27 cellular contexts compared by ENCODE assay signal in genomic region chr2:186716004-186716403, GRCh38.
"Had no signal": no experiment of that assay in that cellular context is flagged by ENCODE, and none has a peak within 500 bp of the region (broad histone marks: within the 10 kb centered on the region; RNA-seq: fewer than 3 reads in every experiment).

No MANE protein-coding gene starts in this region.

- H3K27me3 ChIP-seq: colonic mucosa, esophagus squamous epithelium, gastrocnemius medialis, heart right ventricle, left lung had no signal

- H3K4me3 Mint-ChIP-seq: dendritic cell treated with granulocyte-macrophage colony-stimulating factor and Interleukin-4, amounts not matched to agents 40 ng/mL and 50 ng/mL, for 4 days; effector memory CD8-positive, alpha-beta T cell; endodermal cell; mesothelial cell of epicardium; naive thymus-derived CD4-positive, alpha-beta T cell had no signal

- H3K27me3 Mint-ChIP-seq: dendritic cell treated with granulocyte-macrophage colony-stimulating factor and Interleukin-4, amounts not matched to agents 40 ng/mL and 50 ng/mL, for 4 days had no signal

- H3K4me3 ChIP-seq: colonic mucosa, esophagus squamous epithelium, gastrocnemius medialis, heart right ventricle, left lung, lower lobe of right lung had no signal

- H3K27ac ChIP-seq: colonic mucosa, epithelial cell of prostate, esophagus squamous epithelium, gastrocnemius medialis, heart right ventricle, left lung, lower lobe of right lung had no signal

- H3K36me3 ChIP-seq: colonic mucosa, esophagus squamous epithelium, gastrocnemius medialis, heart right ventricle, left lung, lower lobe of right lung had no signal

- H3K9me3 Mint-ChIP-seq: dendritic cell treated with granulocyte-macrophage colony-stimulating factor and Interleukin-4, amounts not matched to agents 40 ng/mL and 50 ng/mL, for 4 days; effector memory CD8-positive, alpha-beta T cell; endodermal cell; mesothelial cell of epicardium; naive thymus-derived CD4-positive, alpha-beta T cell had no signal

- H3K27ac Mint-ChIP-seq: dendritic cell treated with granulocyte-macrophage colony-stimulating factor and Interleukin-4, amounts not matched to agents 40 ng/mL and 50 ng/mL, for 4 days; effector memory CD8-positive, alpha-beta T cell; mesothelial cell of epicardium; naive thymus-derived CD4-positive, alpha-beta T cell had no signal

- FAIRE-seq: endometrium, islet of Langerhans, keratinocyte had no signal

- DNase-seq: colonic mucosa; cortex of kidney; effector CD4-positive, alpha-beta T cell; effector memory CD8-positive, alpha-beta T cell; endodermal cell; erythroblast; esophagus squamous epithelium; foreskin fibroblast; foreskin melanocyte; gastrocnemius medialis; glutamatergic neuron; head of caudate nucleus; heart right ventricle; hippocampal formation; left cardiac atrium; left lung; left ventricle myocardium superior; lower lobe of right lung; mesenchymal stem cell; naive thymus-derived CD4-positive, alpha-beta T cell had no signal

- H3K4me1 ChIP-seq: colonic mucosa, esophagus squamous epithelium, gastrocnemius medialis, heart right ventricle, left lung, lower lobe of right lung had no signal

- ATAC-seq: effector memory CD8-positive, alpha-beta T cell; esophagus mucosa; gastrocnemius medialis; heart right ventricle; left cardiac atrium; left lung; left ventricle myocardium superior; lower lobe of right lung; naive thymus-derived CD4-positive, alpha-beta T cell had no signal

- H3K4me1 Mint-ChIP-seq: naive thymus-derived CD4-positive, alpha-beta T cell had no signal

- H3K36me3 Mint-ChIP-seq: mesothelial cell of epicardium; naive thymus-derived CD4-positive, alpha-beta T cell had no signal

- H3K9me3 ChIP-seq: colonic mucosa, esophagus squamous epithelium, gastrocnemius medialis, heart right ventricle, left lung, lower lobe of right lung had no signal
